1 cellular context compared by ENCODE assay signal in genomic region chr17:43694081-43694870, GRCh38.
TF ChIP-seq lines count a peak whose summit lies in the region.

No MANE protein-coding gene starts in this region.

TF ChIP-seq in GM12878, 131 proteins besides CTCF, POLR2A, EP300 and RAD21 (continued from another document):
- 0 out of 2 replicates have a peak, but pooled peaks have one; percentile 61 for TF ChIP-seq ZNF592 (IDR thresholded peaks at IDR 0.05)
- TF ChIP-seq TBL1XR1 (IDR thresholded peaks at IDR 0.05; ENCODE audit: low read depth, low read length), result no peak
- TF ChIP-seq RB1 (IDR thresholded peaks at IDR 0.05; ENCODE audit: borderline replicate concordance), result peak; percentile 44; the same call in 1 of the 2 replicates
- TF ChIP-seq TCF12 (IDR thresholded peaks at IDR 0.05; ENCODE audit: low read depth, low read length), result 0 out of 2 replicates have a peak, but pooled peaks have one; percentile 75
- TF ChIP-seq TARDBP (IDR thresholded peaks at IDR 0.05; ENCODE audit: borderline replicate concordance), result no peak
- no peak for TF ChIP-seq USF1 (IDR thresholded peaks at IDR 0.05; ENCODE audit: borderline replicate concordance, extremely low read length, insufficient read depth, low read depth, low read length)
- no peak for TF ChIP-seq FOXK2 (IDR thresholded peaks at IDR 0.05)
- no peak for TF ChIP-seq HDAC2 (IDR thresholded peaks at IDR 0.05)
